ENCODE assay signal across 36 cellular contexts in genomic region chr3:12201813-12202212, GRCh38. TPM values are rescaled to one million over a fixed set of nuclear protein-coding genes. Genes with fewer than 3 reads are reported as not detected.
"Had no signal": no experiment of that assay in that cellular context is flagged by ENCODE, and none has a peak within 500 bp of the region (broad histone marks: within the 10 kb centered on the region; RNA-seq: fewer than 3 reads in every experiment).

No MANE protein-coding gene starts in this region.

- H3K36me3 ChIP-seq: MG63 had no signal

- DNase-seq: Karpas-422, Kasumi-1, MG63, MM.1S, MV-4-11, NCI-H1048, NCI-H1092, NCI-H1092 treated with DMSO at 0.1 percent for 48 hours, NCI-H1105, NCI-H1105 treated with DMSO at 0.1 percent for 48 hours, NCI-H1417, NCI-H1417 treated with DMSO at 0.1 percent for 48 hours, NCI-H1436, NCI-H1436 treated with DMSO at 0.1 percent for 48 hours, NCI-H146, NCI-H1694, NCI-H1694 treated with DMSO at 0.1 percent for 48 hours, NCI-H187, NCI-H187 treated with DMSO at 0.1 percent for 48 hours, NCI-H1930, NCI-H2029, NCI-H2029 treated with DMSO at 0.1 percent for 48 hours, NCI-H2081, NCI-H2081 treated with DMSO at 0.1 percent for 48 hours, NCI-H2107, NCI-H2171, NCI-H2171 treated with DMSO at 0.1 percent for 48 hours, NCI-H2227 treated with DMSO at 0.1 percent for 48 hours, NCI-H226, NCI-H345, NCI-H446, NCI-H446 treated with DMSO at 0.1 percent for 48 hours, NCI-H510A, NCI-H510A treated with DMSO at 0.1 percent for 48 hours, NCI-H524 had no signal

- H3K9me3 ChIP-seq: MG63 had no signal

- H3K27me3 ChIP-seq: MG63 had no signal

- H3K4me3 ChIP-seq: MG63 had no signal

RNA-seq across cellular contexts. Expression of gene TIMP4, which starts 43.1 kb away (rescaled TPM):
- total RNA-seq: MCF 10A had no signal
